ENCODE assay signal across 8 cellular contexts in the genomic region with DNA sequence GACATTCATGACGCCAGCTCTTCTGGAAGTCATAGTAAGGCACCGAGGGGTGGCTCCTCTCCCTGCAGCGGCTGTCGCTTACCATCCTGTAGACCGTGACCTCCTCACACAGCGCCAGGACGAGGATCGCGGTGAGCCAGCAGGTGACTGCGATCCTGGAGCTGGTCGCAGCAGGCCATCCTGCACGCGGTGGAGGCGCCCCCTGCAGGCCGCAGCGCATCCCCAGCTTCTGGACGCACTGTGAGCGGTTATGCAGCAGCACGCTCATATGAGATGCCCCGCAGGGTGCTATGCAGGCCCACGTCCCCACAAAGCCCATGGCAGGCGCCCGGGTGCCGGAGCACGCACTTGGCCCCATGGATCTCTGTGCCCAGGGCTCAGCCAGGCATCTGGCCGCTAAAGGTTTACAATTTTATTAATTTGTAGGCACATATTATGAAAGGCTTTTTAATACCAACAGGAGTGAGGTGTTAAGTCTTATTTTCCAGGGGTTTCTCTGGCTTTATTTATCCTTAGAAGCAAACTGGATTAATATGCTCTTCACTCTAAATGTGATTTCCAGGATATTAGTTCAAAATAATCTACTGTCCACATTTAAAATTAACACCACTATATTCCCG. TPM values are rescaled to one million over a fixed set of nuclear protein-coding genes. Genes with fewer than 3 reads are reported as not detected.
DNase-seq lines count a peak whose midpoint lies in the region; ATAC-seq, FAIRE-seq and TF ChIP-seq lines count a peak whose summit lies in the region.

No MANE protein-coding gene starts in this region.

- no peak overlapping the region for H3K4me2 ChIP-seq in K562 (ENCODE audit: insufficient read depth, low read length)

- intact Hi-C loops in K562 (cut with micrococcal nuclease) = no loop called here

- in situ Hi-C loops in K562 (cut with MboI) = no loop called here

- no peak overlapping the region for H3K9ac ChIP-seq in K562 (ENCODE audit: insufficient read depth in 1 of 2, low read depth in 2 of 2, low read length in 2 of 2)

- H2AFZ ChIP-seq in K562 (ENCODE audit: low read depth, low read length) = no peak overlapping the region

- DNase-seq in D341Med (ENCODE audit: low spot score) = peak; percentile 69
- DNase-seq in K562 (ENCODE audit: extremely low read depth in 1 of 4, low spot score in 3 of 4) = peak; percentile 14 to 48 (median 30)
- peak; percentile 90 for DNase-seq in left kidney (ENCODE audit: low read depth, low spot score)
- peak; percentile 9 for DNase-seq in stimulated activated naive CD4-positive, alpha-beta T cell treated with Interleukin-2 at 50 U/mL for 16 hours (lab: John Stamatoyannopoulos, UW)
- no peak for DNase-seq in H4 (ENCODE audit: low spot score)
- DNase-seq in NCI-H146 (lab: John Stamatoyannopoulos, UW) = no peak
- no peak for DNase-seq in NCI-H774 (lab: John Stamatoyannopoulos, UW)

- TF ChIP-seq CTCF in K562 (IDR thresholded peaks at IDR 0.05 in 2 of 3, conservative IDR thresholded peaks at IDR 0.05 in 1 of 3; ENCODE audit: insufficient read depth in 2 of 3, low read depth in 1 of 3, low read length in 3 of 3) = peak; percentile 47 to 58 (median 50); a peak in 4 of 6 replicates

- no peaks in the 10 kb centered on the region for H3K9me1 ChIP-seq in K562 (ENCODE audit: control insufficient read depth, insufficient read depth, low read length)

- TF ChIP-seq RAD21 in K562 (CRISPR knock-in tag; conservative IDR thresholded peaks at IDR 0.05 in 1 of 2, IDR thresholded peaks at IDR 0.05 in 1 of 2) = peak in 1 of 2 experiments; percentile 39; a peak in 2 of 4 replicates

- CTCF ChIA-PET in K562 (lab: Yijun Ruan, JAX; ENCODE audit: low intra/inter-chr PET ratio) = no interaction called here

- TF ChIP-seq EP300 in K562 (IDR thresholded peaks at IDR 0.05; ENCODE audit: low read length) = no peak

- ATAC-seq in SK-N-SH treated with all-trans-retinoic acid at 6 μM for 48 hours (peak; percentile 72), K562 (peak; percentile 93)

- H3K9me3 ChIP-seq in K562 (replicated peaks; ENCODE audit: control insufficient read depth, insufficient read depth, low read depth, low read length) = no peaks in the 10 kb centered on the region

- H3K27ac ChIP-seq in K562 (ENCODE audit: extremely low read depth, low read depth, low read length) = no peak overlapping the region

- no peaks in the 10 kb centered on the region for H3K27me3 ChIP-seq in K562 (ENCODE audit: control insufficient read depth in 2 of 2, insufficient read depth in 2 of 2, low read length in 2 of 2)

- no peaks in the 10 kb centered on the region for H4K20me1 ChIP-seq in K562 (replicated peaks; ENCODE audit: control insufficient read depth, insufficient read depth, low read length)

- H3K36me3 ChIP-seq in K562 (ENCODE audit: control insufficient read depth, insufficient read depth, low read length) = peaks cover 9% of the 10 kb centered on the region; the same call in 2 of the 3 replicates

- WGBS in K562 (ENCODE audit: insufficient coverage, low coverage, missing lambda C conversion rate) = 91% methylated on average over 17 of the region's 27 CpGs

- H3K4me1 ChIP-seq in K562 (replicated peaks in 1 of 2; ENCODE audit: control insufficient read depth in 2 of 2, insufficient read depth in 2 of 2, low read length in 2 of 2) = peaks cover 0 to 5% of the 10 kb centered on the region in 2 experiments; a peak in 1 of 5 replicates

- POLR2A ChIA-PET in K562 (lab: Yijun Ruan, JAX) = no interaction called here

- TF ChIP-seq POLR2A in K562 (conservative IDR thresholded peaks at IDR 0.05) = no peak

- no TSS peak for BruUV-seq in K562 (replicated peaks; lab: Mats Ljungman, UMichigan)

- H3K79me2 ChIP-seq in K562 (ENCODE audit: control insufficient read depth, insufficient read depth, low read length) = no peaks in the 10 kb centered on the region

- H3K4me3 ChIP-seq in K562 = no peak overlapping the region

- FAIRE-seq in K562 (lab: Jason Lieb, UNC) = no peak

TF ChIP-seq in SK-N-SH treated with all-trans-retinoic acid at 6 μM for 48 hours, 23 proteins besides CTCF, POLR2A, EP300 and RAD21 (continues in another document):
- TF ChIP-seq CSDC2 (CRISPR knock-in tag; IDR thresholded peaks at IDR 0.05) (no peak), TOX (CRISPR knock-in tag; IDR thresholded peaks at IDR 0.05; ENCODE audit: borderline replicate concordance) (no peak), TCF4 (CRISPR knock-in tag; IDR thresholded peaks at IDR 0.05; ENCODE audit: borderline replicate concordance) (no peak)
- TF ChIP-seq, protein P1, sequence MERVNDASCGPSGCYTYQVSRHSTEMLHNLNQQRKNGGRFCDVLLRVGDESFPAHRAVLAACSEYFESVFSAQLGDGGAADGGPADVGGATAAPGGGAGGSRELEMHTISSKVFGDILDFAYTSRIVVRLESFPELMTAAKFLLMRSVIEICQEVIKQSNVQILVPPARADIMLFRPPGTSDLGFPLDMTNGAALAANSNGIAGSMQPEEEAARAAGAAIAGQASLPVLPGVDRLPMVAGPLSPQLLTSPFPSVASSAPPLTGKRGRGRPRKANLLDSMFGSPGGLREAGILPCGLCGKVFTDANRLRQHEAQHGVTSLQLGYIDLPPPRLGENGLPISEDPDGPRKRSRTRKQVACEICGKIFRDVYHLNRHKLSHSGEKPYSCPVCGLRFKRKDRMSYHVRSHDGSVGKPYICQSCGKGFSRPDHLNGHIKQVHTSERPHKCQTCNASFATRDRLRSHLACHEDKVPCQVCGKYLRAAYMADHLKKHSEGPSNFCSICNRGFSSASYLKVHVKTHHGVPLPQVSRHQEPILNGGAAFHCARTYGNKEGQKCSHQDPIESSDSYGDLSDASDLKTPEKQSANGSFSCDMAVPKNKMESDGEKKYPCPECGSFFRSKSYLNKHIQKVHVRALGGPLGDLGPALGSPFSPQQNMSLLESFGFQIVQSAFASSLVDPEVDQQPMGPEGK (CRISPR knock-in tag; IDR thresholded peaks at IDR 0.05; ENCODE audit: borderline replicate concordance) = no peak

TF ChIP-seq in K562, 482 proteins besides CTCF, POLR2A, EP300 and RAD21 (continues in another document):
- TF ChIP-seq L3MBTL2 (IDR thresholded peaks at IDR 0.05) (no peak), ETS2 (tag; IDR thresholded peaks at IDR 0.05; ENCODE audit: borderline replicate concordance, poor library complexity, severe bottlenecking) (no peak), EP400 (IDR thresholded peaks at IDR 0.05) (no peak), ZNF311 (CRISPR knock-in tag; IDR thresholded peaks at IDR 0.05) (no peak)

RNA-seq across cellular contexts. Expression of a gene that starts 35.6 kb away (rescaled TPM):
- total RNA-seq in K562 (2011; cell fraction: chromatin; rRNA removed; ENCODE audit: low replicate concordance) = 97.2 and 121 TPM in 2 replicates
- 69.0 and 72.8 TPM in 2 replicates for total RNA-seq in K562 (2011; cell fraction: nucleolus; rRNA removed)
- total RNA-seq in K562 (2011; cell fraction: nucleoplasm; rRNA removed) = 76.2 and 81.0 TPM in 2 replicates
- total RNA-seq in K562 (2014; rRNA removed) (50.8 and 60.4 TPM in 2 replicates), K562 (2014; rRNA removed; fragmentation: Illumina TruSeq; extraction: Trizol) (44.5 and 46.9 TPM in 2 replicates), K562 (2015; rRNA removed; fragmentation: Illumina TruSeq; extraction: Trizol) (39.9 and 41.2 TPM in 2 replicates), K562 (2021) (42.9 and 44.8 TPM in 2 replicates)
- polyA plus RNA-seq in K562 (2011; rRNA removed) (34.4 and 42.4 TPM in 2 replicates), K562 (2014; fragmentation: Illumina TruSeq; extraction: Trizol) (41.3 and 42.4 TPM in 2 replicates), K562 (2014; fragmentation: Nextera tagmentation; extraction: Ambion mirVana) (1 to 10 TPM; 8.6 to 9.1 TPM), K562 (2014; rRNA removed) (57.5 and 60.2 TPM in 2 replicates)
- polyA plus RNA-seq in K562 (2011; cell fraction: cytosol; rRNA removed) = 23.1 and 27.9 TPM in 2 replicates
- polyA plus RNA-seq in K562 (2011; cell fraction: nucleus; rRNA removed) = 29.8 and 32.6 TPM in 2 replicates
- 30.5 and 37.2 TPM in 2 replicates for polyA plus RNA-seq in K562 (2012)
- polyA minus RNA-seq in K562 (2011; rRNA and poly(A)+ RNA removed) = 63.3 and 81.7 TPM in 2 replicates
- 22.8 and 24.1 TPM in 2 replicates for polyA minus RNA-seq in K562 (2011; cell fraction: cytosol; rRNA and poly(A)+ RNA removed)
- polyA minus RNA-seq in K562 (2011; cell fraction: nucleus; rRNA and poly(A)+ RNA removed) = 49.9 and 66.1 TPM in 2 replicates
- 27.3 and 27.6 TPM in 2 replicates for total RNA-seq in H4 (2014; rRNA removed; shearing (Covaris generic))

RNA-seq across cellular contexts. Expression of a gene that starts 45.1 kb away (rescaled TPM):
- 10.6 and 27.2 TPM in 2 replicates for total RNA-seq in K562 (2011; cell fraction: chromatin; rRNA removed; ENCODE audit: low replicate concordance)
- total RNA-seq in K562 (2011; cell fraction: nucleolus; rRNA removed) = 6.8 and 7.3 TPM in 2 replicates
- 13.3 and 14.8 TPM in 2 replicates for total RNA-seq in K562 (2011; cell fraction: nucleoplasm; rRNA removed)
- total RNA-seq in K562 (2014; rRNA removed) (5.0 and 5.4 TPM in 2 replicates), K562 (2014; rRNA removed; fragmentation: Illumina TruSeq; extraction: Trizol) (11.9 and 15.8 TPM in 2 replicates), K562 (2015; rRNA removed; fragmentation: Illumina TruSeq; extraction: Trizol) (9.6 and 10.3 TPM in 2 replicates), K562 (2021) (6.8 and 7.8 TPM in 2 replicates)
- polyA plus RNA-seq in K562 (2011; rRNA removed) (8.5 and 10.3 TPM in 2 replicates), K562 (2014; fragmentation: Illumina TruSeq; extraction: Trizol) (10.0 and 10.3 TPM in 2 replicates), K562 (2014; fragmentation: Nextera tagmentation; extraction: Ambion mirVana) (1 to 10 TPM; 6.5 to 7.7 TPM), K562 (2014; rRNA removed) (6.5 and 7.2 TPM in 2 replicates)
- polyA plus RNA-seq in K562 (2011; cell fraction: cytosol; rRNA removed) = 1.8 and 3.5 TPM in 2 replicates
- polyA plus RNA-seq in K562 (2011; cell fraction: nucleus; rRNA removed) = 3.8 and 5.3 TPM in 2 replicates
- polyA plus RNA-seq in K562 (2012) = 6.3 and 7.4 TPM in 2 replicates
- polyA minus RNA-seq in K562 (2011; rRNA and poly(A)+ RNA removed) = 10.5 and 13.6 TPM in 2 replicates
- polyA minus RNA-seq in K562 (2011; cell fraction: cytosol; rRNA and poly(A)+ RNA removed) = 3.1 and 4.0 TPM in 2 replicates
- 3.6 and 6.4 TPM in 2 replicates for polyA minus RNA-seq in K562 (2011; cell fraction: nucleus; rRNA and poly(A)+ RNA removed)
- 6.8 and 9.0 TPM in 2 replicates for total RNA-seq in H4 (2014; rRNA removed; shearing (Covaris generic))

Comparison
In these comparisons a context has a peak if more than half of its experiments do, and no peak if none do; other contexts are left out.
1. DNase-seq: peak in D341Med (single experiment), K562 (4 of 4), left kidney (single experiment) and stimulated activated naive CD4-positive, alpha-beta T cell treated with Interleukin-2 at 50 U/mL for 16 hours (single experiment); none in H4 (single experiment), NCI-H146 (single experiment) and NCI-H774 (single experiment).